8 cellular contexts compared by ENCODE assay signal in genomic region chr11:65418431-65418680, GRCh38. TPM values are rescaled to one million over a fixed set of nuclear protein-coding genes. Genes with fewer than 3 reads are reported as not detected.
DNase-seq lines count a peak whose midpoint lies in the region; ATAC-seq and TF ChIP-seq lines count a peak whose summit lies in the region.

No MANE protein-coding gene starts in this region.

- H3K9ac ChIP-seq in OCI-LY3 (ENCODE audit: low read length) (peak overlapping the region; percentile 96), endodermal cell (ENCODE audit: extremely low read depth, low read length, poor library complexity, severe bottlenecking) (peak overlapping the region; percentile 92)

- DNase-seq in endodermal cell: no peak
- DNase-seq in osteocyte (ENCODE audit: extremely low spot score, unreplicated experiment): no peak
- DNase-seq in activated effector memory CD4-positive, alpha-beta T cell treated with Interleukin-2 at 50 U/mL for 16 hours: no peak
- DNase-seq in GM10266 (ENCODE audit: extremely low spot score): no peak

- H3K4me3 Mint-ChIP-seq in endodermal cell (peak overlapping the region; percentile 44), osteocyte (ENCODE audit: unreplicated experiment) (peak overlapping the region; percentile 72)

- H3K36me3 ChIP-seq in DOHH2 (ENCODE audit: control insufficient read depth, low read length): peaks cover 19% of the 10 kb centered on the region
- peaks cover 6% of the 10 kb centered on the region for H3K36me3 ChIP-seq in OCI-LY3 (replicated peaks; ENCODE audit: low read depth, low read length)
- H3K36me3 ChIP-seq in endodermal cell (ENCODE audit: control insufficient read depth, insufficient read depth, low read length): no peaks in the 10 kb centered on the region

- H2AFZ ChIP-seq in OCI-LY3 (ENCODE audit: low read depth, low read length): no peak overlapping the region

- H3K4me1 Mint-ChIP-seq in endodermal cell (peaks cover 63% of the 10 kb centered on the region), osteocyte (ENCODE audit: unreplicated experiment) (peaks cover 73% of the 10 kb centered on the region)

- ATAC-seq in GM21367 (IDR thresholded peaks at IDR 0.05; ENCODE audit: unreplicated experiment) (no peak), GM19035 (IDR thresholded peaks at IDR 0.05; ENCODE audit: unreplicated experiment) (no peak)

- H3K9me3 Mint-ChIP-seq in endodermal cell: no peaks in the 10 kb centered on the region
- H3K9me3 Mint-ChIP-seq in osteocyte (ENCODE audit: unreplicated experiment): no peaks in the 10 kb centered on the region

- H3K4me1 ChIP-seq in DOHH2 (ENCODE audit: control insufficient read depth, low read length): peaks cover 74% of the 10 kb centered on the region
- peaks cover 55% of the 10 kb centered on the region for H3K4me1 ChIP-seq in OCI-LY3 (ENCODE audit: low read length)
- peaks cover 23% of the 10 kb centered on the region for H3K4me1 ChIP-seq in endodermal cell (ENCODE audit: control insufficient read depth, insufficient read depth, low read length)

- no peaks in the 10 kb centered on the region for H3K9me2 ChIP-seq in DOHH2 (replicated peaks; ENCODE audit: control insufficient read depth, low read length)

- H3K4me2 ChIP-seq in DOHH2 (ENCODE audit: low read length) (peak overlapping the region; percentile 88), OCI-LY3 (ENCODE audit: low read length) (peak overlapping the region; percentile 92)

- H3K4me3 ChIP-seq in DOHH2 (ENCODE audit: low read length) (peak overlapping the region; percentile 75), OCI-LY3 (ENCODE audit: low read length) (peak overlapping the region; percentile 77), endodermal cell (ENCODE audit: low read length) (peak overlapping the region; percentile 68)

- TF ChIP-seq CTCF in DOHH2 (IDR thresholded peaks at IDR 0.05; ENCODE audit: low read depth, low read length, poor library complexity, severe bottlenecking): no peak
- TF ChIP-seq CTCF in OCI-LY3 (IDR thresholded peaks at IDR 0.05; ENCODE audit: low read depth, low read length): no peak
- TF ChIP-seq CTCF in endodermal cell (conservative IDR thresholded peaks at IDR 0.05): no peak
- TF ChIP-seq CTCF in osteocyte (IDR thresholded peaks at IDR 0.05): no peak
- TF ChIP-seq CTCF in GM10266 (IDR thresholded peaks at IDR 0.05; ENCODE audit: control insufficient read depth, insufficient read depth, low read depth, missing control alignments): no peak

- H3K27me3 Mint-ChIP-seq in endodermal cell (ENCODE audit: insufficient read depth) (no peaks in the 10 kb centered on the region), osteocyte (ENCODE audit: unreplicated experiment) (no peaks in the 10 kb centered on the region)

- H3K27ac Mint-ChIP-seq in endodermal cell (peak overlapping the region; percentile 99), osteocyte (ENCODE audit: unreplicated experiment) (peak overlapping the region; percentile 99)

- WGBS in endodermal cell (ENCODE audit: insufficient coverage in 1 of 2, insufficient read length in 1 of 2), 2 experiments: 40 to 52% methylated on average over 2 of the region's 4 CpGs

- H3K27ac ChIP-seq in DOHH2 (ENCODE audit: low read depth, low read length) (peak overlapping the region; percentile 90), OCI-LY3 (ENCODE audit: low read length) (peak overlapping the region; percentile 97), endodermal cell (ENCODE audit: low read depth, low read length) (peak overlapping the region; percentile 97)

- H3K79me2 ChIP-seq in DOHH2 (ENCODE audit: control insufficient read depth, low read length) (peaks cover 56% of the 10 kb centered on the region), OCI-LY3 (ENCODE audit: low read length) (peaks cover 56% of the 10 kb centered on the region)

- H4K20me1 ChIP-seq in DOHH2 (ENCODE audit: control insufficient read depth, insufficient read depth, low read depth, low read length) (no peaks in the 10 kb centered on the region), OCI-LY3 (ENCODE audit: insufficient read depth, low read length) (peaks cover 3% of the 10 kb centered on the region; the same call in 1 of the 2 replicates)

- peaks cover 41% of the 10 kb centered on the region for H3F3A ChIP-seq in DOHH2 (ENCODE audit: control insufficient read depth, insufficient read depth)

- H3K9me3 ChIP-seq in DOHH2 (ENCODE audit: control insufficient read depth, insufficient read depth, low read length): no peaks in the 10 kb centered on the region
- H3K9me3 ChIP-seq in OCI-LY3 (ENCODE audit: insufficient read depth, low read length): no peaks in the 10 kb centered on the region
- no peaks in the 10 kb centered on the region for H3K9me3 ChIP-seq in endodermal cell (ENCODE audit: control insufficient read depth, low read length)

- H3K36me3 Mint-ChIP-seq in endodermal cell (ENCODE audit: low read depth): no peaks in the 10 kb centered on the region
- H3K36me3 Mint-ChIP-seq in osteocyte (ENCODE audit: unreplicated experiment): peaks cover 3% of the 10 kb centered on the region

- H3K27me3 ChIP-seq in DOHH2 (ENCODE audit: control insufficient read depth, low read length): no peaks in the 10 kb centered on the region
- no peaks in the 10 kb centered on the region for H3K27me3 ChIP-seq in OCI-LY3 (ENCODE audit: low read depth, low read length)
- no peaks in the 10 kb centered on the region for H3K27me3 ChIP-seq in endodermal cell (ENCODE audit: control insufficient read depth, insufficient read depth, low read length, poor library complexity, severe bottlenecking)

RNA-seq across cellular contexts. Expression of gene NEAT1, which starts 4.2 kb away (rescaled TPM):
- total RNA-seq in endodermal cell: 10 to 100 TPM; 61.3 to 85.2 TPM
- polyA plus RNA-seq in endodermal cell (2013, experiment 1 of 2): 21.0 TPM
- 14.2 TPM for polyA plus RNA-seq in endodermal cell (2013, experiment 2 of 2)
- 300 and 534 TPM in 2 replicates for total RNA-seq in osteocyte

RNA-seq across cellular contexts. Expression of gene FRMD8, which starts 31.9 kb away (rescaled TPM):
- total RNA-seq in endodermal cell: 10 to 100 TPM; 27.4 to 29.6 TPM
- 10.8 TPM for polyA plus RNA-seq in endodermal cell (2013, experiment 1 of 2)
- polyA plus RNA-seq in endodermal cell (2013, experiment 2 of 2): 11.9 TPM
- total RNA-seq in osteocyte: 62.8 and 65.8 TPM in 2 replicates

RNA-seq across cellular contexts. Expression of gene SLC25A45, which starts 35.9 kb away (rescaled TPM):
- total RNA-seq in endodermal cell (1 to 10 TPM; 3.0 to 6.3 TPM), osteocyte (9.9 and 10.8 TPM in 2 replicates)
- 0.71 TPM for polyA plus RNA-seq in endodermal cell (2013, experiment 1 of 2)
- 0.50 TPM for polyA plus RNA-seq in endodermal cell (2013, experiment 2 of 2)
